Comparison of ENCODE assay signal across 18 cellular contexts in genomic region chr5:42547146-42547545, GRCh38.
DNase-seq lines count a peak whose midpoint lies in the region; ATAC-seq and TF ChIP-seq lines count a peak whose summit lies in the region.
"Had no signal": no experiment of that assay in that cellular context is flagged by ENCODE, and none has a peak within 500 bp of the region (broad histone marks: within the 10 kb centered on the region; RNA-seq: fewer than 3 reads in every experiment).

No MANE protein-coding gene starts in this region.

- peaks cover 3% of the 10 kb centered on the region for H3K27me3 ChIP-seq in RWPE2 (ENCODE audit: insufficient read depth, poor library complexity, severe bottlenecking)
- H3K27me3 ChIP-seq in osteoblast (ENCODE audit: insufficient read depth, low read length): no peaks in the 10 kb centered on the region
- no peaks in the 10 kb centered on the region for H3K27me3 ChIP-seq in right atrium auricular region

- H4K20me1 ChIP-seq in osteoblast (ENCODE audit: insufficient read depth, low read length): no peaks in the 10 kb centered on the region

- peak; percentile 74 for ATAC-seq in RWPE2 (ENCODE audit: low read depth)
- ATAC-seq in HG03159 (IDR thresholded peaks at IDR 0.05; ENCODE audit: unreplicated experiment): no peak
- ATAC-seq in GM21447 (IDR thresholded peaks at IDR 0.05; ENCODE audit: unreplicated experiment): no peak
- ATAC-seq: HCT116; stimulated activated naive CD8-positive, alpha-beta T cell treated with anti-CD3 and anti-CD28 coated beads, Interleukin-15, amount 100 ng/mL, for 72 hours had no signal

- H3K79me2 ChIP-seq in osteoblast (ENCODE audit: insufficient read depth, low read length): no peaks in the 10 kb centered on the region

- H3K4me3 ChIP-seq in RWPE2 (ENCODE audit: severe bottlenecking) (no peak overlapping the region), fibroblast of mammary gland (ENCODE audit: control insufficient read depth, low read depth, low read length) (no peak overlapping the region), osteoblast (ENCODE audit: insufficient read depth, low read length) (no peak overlapping the region), right atrium auricular region (no peak overlapping the region)
- H3K4me3 ChIP-seq: lung had no signal

- no peak overlapping the region for H3K27ac ChIP-seq in RWPE2 (ENCODE audit: poor library complexity, severe bottlenecking)
- H3K27ac ChIP-seq in osteoblast (ENCODE audit: low read depth, low read length): no peak overlapping the region
- H3K27ac ChIP-seq in right atrium auricular region: no peak overlapping the region
- H3K27ac ChIP-seq: KMS-11 had no signal

- no peak for TF ChIP-seq CTCF in RWPE2 (IDR thresholded peaks at IDR 0.05; ENCODE audit: poor library complexity, severe bottlenecking)
- no peak for TF ChIP-seq CTCF in fibroblast of mammary gland (conservative IDR thresholded peaks at IDR 0.05; ENCODE audit: control insufficient read depth, insufficient read depth, low read depth, low read length)
- TF ChIP-seq CTCF in osteoblast (IDR thresholded peaks at IDR 0.05; ENCODE audit: extremely low read depth, low read depth, low read length): no peak
- no peak for TF ChIP-seq CTCF in right atrium auricular region (IDR thresholded peaks at IDR 0.05)

- DNase-seq in EH (ENCODE audit: low read depth) (peak; percentile 15), RWPE2 (ENCODE audit: low spot score) (no peak), fibroblast of mammary gland (ENCODE audit: low read depth) (peak; percentile 97), osteoblast (ENCODE audit: insufficient read length, low spot score, missing footprints) (peak; percentile 46), AML-193 (lab: John Stamatoyannopoulos, UW) (no peak), right atrium auricular region (ENCODE audit: low spot score) (no peak)
- DNase-seq: activated B cell treated with CpG ODN at 0.5 μM for 24 hours; activated naive CD4-positive, alpha-beta T cell treated with anti-CD3 and anti-CD28 coated beads, Interleukin-2, amount 10 ng/mL, durations not matched to agents 7 days and 5 days; central memory CD4-positive, alpha-beta T cell; DMS 273 treated with DMSO at 0.1 percent for 48 hours; NCI-H1417; NCI-H446 treated with DMSO at 0.1 percent for 48 hours; stimulated activated naive CD8-positive, alpha-beta T cell treated with anti-CD3 and anti-CD28 coated beads, Interleukin-15, amount 100 ng/mL, for 72 hours had no signal

- no peaks in the 10 kb centered on the region for H3K4me1 ChIP-seq in RWPE2 (ENCODE audit: insufficient read depth, poor library complexity, severe bottlenecking)
- no peaks in the 10 kb centered on the region for H3K4me1 ChIP-seq in osteoblast (ENCODE audit: insufficient read depth, low read length)
- H3K4me1 ChIP-seq in right atrium auricular region: peaks cover 0 to 44% of the 10 kb centered on the region in 2 donors

- no peaks in the 10 kb centered on the region for H3K36me3 ChIP-seq in RWPE2 (ENCODE audit: low read depth)
- H3K36me3 ChIP-seq in osteoblast (ENCODE audit: insufficient read depth, low read length): no peaks in the 10 kb centered on the region
- no peaks in the 10 kb centered on the region for H3K36me3 ChIP-seq in right atrium auricular region

- H3K9me3 ChIP-seq in RWPE2 (ENCODE audit: severe bottlenecking) (no peaks in the 10 kb centered on the region), osteoblast (ENCODE audit: low read depth, low read length) (no peaks in the 10 kb centered on the region), right atrium auricular region (no peaks in the 10 kb centered on the region)

- H3K4me2 ChIP-seq in osteoblast (ENCODE audit: insufficient read depth, low read length): no peak overlapping the region
- H3K4me2 ChIP-seq: KMS-11 had no signal

- H2AFZ ChIP-seq in osteoblast (ENCODE audit: low read length): no peak overlapping the region

Comparison
In these comparisons a context has a peak if more than half of its experiments do, and no peak if none do; other contexts are left out.
1. DNase-seq: peak in EH (single experiment), fibroblast of mammary gland (single experiment) and osteoblast (single experiment); none in RWPE2 (single experiment), AML-193 (0 of 2) and right atrium auricular region (single experiment).